In genomic region chr2:223788826-223789225, GRCh38 we compare ENCODE assay signal across 15 cellular contexts.
"Had no signal": no experiment of that assay in that cellular context is flagged by ENCODE, and none has a peak within 500 bp of the region (broad histone marks: within the 10 kb centered on the region; RNA-seq: fewer than 3 reads in every experiment).

No MANE protein-coding gene starts in this region.

- H3K4me3 ChIP-seq: adrenal gland had no signal

- H3K27me3 ChIP-seq: adrenal gland had no signal

- ATAC-seq: PC-3 had no signal

- H3K4me1 Mint-ChIP-seq: activated CD4-positive, alpha-beta memory T cell treated with anti-CD3 and anti-CD28 coated beads, Interleukin-2, amount 10 ng/mL, durations not matched to agents 7 days and 5 days had no signal

- H3K4me1 ChIP-seq: adrenal gland had no signal

- H3K36me3 ChIP-seq: adrenal gland had no signal

- H3K9me3 ChIP-seq: adrenal gland had no signal

- H3K27ac Mint-ChIP-seq: activated CD4-positive, alpha-beta memory T cell treated with anti-CD3 and anti-CD28 coated beads, Interleukin-2, amount 10 ng/mL, durations not matched to agents 7 days and 5 days; activated naive CD8-positive, alpha-beta T cell treated with anti-CD3 and anti-CD28 coated beads, Interleukin-2, amount 10 ng/mL, durations not matched to agents 7 days and 5 days; T-helper 1 cell treated with Interleukin-12 subunit alpha and Interleukin-12 subunit beta and Interleukin-4 antibody, amounts not matched to agents 30 μg/mL and 1 μg/mL, for 36 hours had no signal

- DNase-seq: activated CD4-positive, alpha-beta memory T cell treated with anti-CD3 and anti-CD28 coated beads, Interleukin-2, amount 10 ng/mL, durations not matched to agents 7 days and 5 days; activated CD4-positive, alpha-beta T cell treated with anti-CD3 and anti-CD28 coated beads, Interleukin-2, amount 50 U/mL, for 1 hour; activated naive CD4-positive, alpha-beta T cell treated with anti-CD3 and anti-CD28 coated beads, Interleukin-2, amount 50 U/mL, for 16 hours; activated naive CD8-positive, alpha-beta T cell treated with anti-CD3 and anti-CD28 coated beads, Interleukin-2, amount 10 ng/mL, durations not matched to agents 7 days and 5 days; anterior cingulate cortex; NCI-H1105 treated with DMSO at 0.1 percent for 48 hours; NCI-H1436 treated with DMSO at 0.1 percent for 48 hours; NCI-H187; NCI-H2081; NCI-H510A treated with DMSO at 0.1 percent for 48 hours; NCI-H69; PC-3; SHP77 treated with DMSO at 0.1 percent for 48 hours had no signal

- H3K4me3 Mint-ChIP-seq: activated CD4-positive, alpha-beta memory T cell treated with anti-CD3 and anti-CD28 coated beads, Interleukin-2, amount 10 ng/mL, durations not matched to agents 7 days and 5 days; activated naive CD8-positive, alpha-beta T cell treated with anti-CD3 and anti-CD28 coated beads, Interleukin-2, amount 10 ng/mL, durations not matched to agents 7 days and 5 days; T-helper 1 cell treated with Interleukin-12 subunit alpha and Interleukin-12 subunit beta and Interleukin-4 antibody, amounts not matched to agents 30 μg/mL and 1 μg/mL, for 36 hours had no signal

- H3K9me3 Mint-ChIP-seq: T-helper 1 cell treated with Interleukin-12 subunit alpha and Interleukin-12 subunit beta and Interleukin-4 antibody, amounts not matched to agents 30 μg/mL and 1 μg/mL, for 36 hours had no signal

- H3K27ac ChIP-seq: adrenal gland had no signal

- H3K27me3 Mint-ChIP-seq: activated CD4-positive, alpha-beta memory T cell treated with anti-CD3 and anti-CD28 coated beads, Interleukin-2, amount 10 ng/mL, durations not matched to agents 7 days and 5 days had no signal
